In genomic region chr17:64455993-64456885, GRCh38 we compare ENCODE assay signal across 14 cellular contexts. TPM values are rescaled to one million over a fixed set of nuclear protein-coding genes. Genes with fewer than 3 reads are reported as not detected.
DNase-seq lines count a peak whose midpoint lies in the region; ATAC-seq and TF ChIP-seq lines count a peak whose summit lies in the region.
"Had no signal": no experiment of that assay in that cellular context is flagged by ENCODE, and none has a peak within 500 bp of the region (broad histone marks: within the 10 kb centered on the region; RNA-seq: fewer than 3 reads in every experiment).

No MANE protein-coding gene starts in this region.

- H3K27ac Mint-ChIP-seq in mesothelial cell of epicardium: no peak overlapping the region
- H3K27ac Mint-ChIP-seq: type B pancreatic cell had no signal

- no peaks in the 10 kb centered on the region for H3K36me3 Mint-ChIP-seq in mesothelial cell of epicardium
- H3K36me3 Mint-ChIP-seq: type B pancreatic cell had no signal

- H3K4me1 Mint-ChIP-seq in mesothelial cell of epicardium: peaks cover 2% of the 10 kb centered on the region

- H3K27me3 Mint-ChIP-seq in mesothelial cell of epicardium (ENCODE audit: low read depth): no peaks in the 10 kb centered on the region
- H3K27me3 Mint-ChIP-seq: type B pancreatic cell had no signal

- TF ChIP-seq CTCF in mesothelial cell of epicardium (IDR thresholded peaks at IDR 0.05; ENCODE audit: unreplicated experiment): no peak

- no peak overlapping the region for H3K4me3 Mint-ChIP-seq in mesothelial cell of epicardium
- H3K4me3 Mint-ChIP-seq: type B pancreatic cell had no signal

- peak; percentile 83 for DNase-seq in CD1c-positive myeloid dendritic cell (ENCODE audit: extremely low spot score)
- peak; percentile 38 for DNase-seq in OCI-M1 (lab: John Stamatoyannopoulos, UW)
- peak; percentile 15 for DNase-seq in globus pallidus (ENCODE audit: low spot score)
- DNase-seq in mesothelial cell of epicardium (ENCODE audit: low spot score in 2 of 2, unreplicated experiment in 2 of 2): no peak
- DNase-seq in NCI-H2227 (lab: John Stamatoyannopoulos, UW; ENCODE audit: unreplicated experiment): no peak
- DNase-seq in NCI-H748 treated with DMSO at 0.1 percent for 48 hours (lab: John Stamatoyannopoulos, UW): no peak
- DNase-seq: COR-L47; dorsolateral prefrontal cortex; NCI-H1694 treated with DMSO at 0.1 percent for 48 hours; stimulated activated CD4-positive, alpha-beta T cell treated with anti-CD3 and anti-CD28 coated beads, Interleukin-1b, Interleukin-23, amount 100 ng/mL, for 48 hours had no signal

- H3K9me3 Mint-ChIP-seq in mesothelial cell of epicardium: no peaks in the 10 kb centered on the region
- H3K9me3 Mint-ChIP-seq: type B pancreatic cell had no signal

- ATAC-seq in GM21576 (IDR thresholded peaks at IDR 0.05; ENCODE audit: unreplicated experiment) (peak; percentile 78), HG03439 (IDR thresholded peaks at IDR 0.05; ENCODE audit: unreplicated experiment) (no peak)
- ATAC-seq: SK-N-SH treated with all-trans-retinoic acid at 6 μM for 48 hours had no signal

RNA-seq across cellular contexts. Expression of gene MILR1, which starts 7.3 kb away (rescaled TPM):
- 0.40 to 0.54 TPM in 2 of 3 replicates, not detected in the other for total RNA-seq in mesothelial cell of epicardium

RNA-seq across cellular contexts. Expression of gene POLG2, which starts 40.6 kb away (rescaled TPM):
- total RNA-seq in mesothelial cell of epicardium: 30.9 to 32.2 TPM (median 31.7 TPM) in 3 replicates

RNA-seq across cellular contexts. Expression of gene DDX5, which starts 49.9 kb away (rescaled TPM):
- 886 to 925 TPM (median 921 TPM) in 3 replicates for total RNA-seq in mesothelial cell of epicardium

RNA-seq across cellular contexts. Expression of gene CEP95, which starts 50.5 kb away (rescaled TPM):
- total RNA-seq in mesothelial cell of epicardium: 128 to 135 TPM (median 132 TPM) in 3 replicates

Comparison
In these comparisons a context has a peak if more than half of its experiments do, and no peak if none do; other contexts are left out.
1. DNase-seq: peak in CD1c-positive myeloid dendritic cell (single experiment), OCI-M1 (single experiment) and globus pallidus (single experiment); none in mesothelial cell of epicardium (0 of 2), NCI-H2227 (single experiment) and NCI-H748 treated with DMSO at 0.1 percent for 48 hours (single experiment).